ENCODE assay signal across 2 cellular contexts in genomic region chr20:23655551-23656211, GRCh38.
TF ChIP-seq lines count a peak whose summit lies in the region.

No MANE protein-coding gene starts in this region.

TF ChIP-seq in GM12878, 131 proteins besides CTCF, POLR2A, EP300 and RAD21:
- no peak for TF ChIP-seq RUNX3 (IDR thresholded peaks at IDR 0.05; ENCODE audit: low read length)
- peak; percentile 64 for TF ChIP-seq SPI1 (IDR thresholded peaks at IDR 0.05; ENCODE audit: borderline replicate concordance, insufficient read depth, low read depth, low read length)
- TF ChIP-seq EED (IDR thresholded peaks at IDR 0.05; ENCODE audit: low read depth): peak; percentile 37
- TF ChIP-seq JUND (IDR thresholded peaks at IDR 0.05; ENCODE audit: low read depth, low read length): no peak
- no peak for TF ChIP-seq ETV6 (conservative IDR thresholded peaks at IDR 0.05 in 1 of 2, IDR thresholded peaks at IDR 0.05 in 1 of 2; ENCODE audit: borderline replicate concordance in 1 of 2, low read depth in 1 of 2)
- TF ChIP-seq FOXM1 (IDR thresholded peaks at IDR 0.05; ENCODE audit: low read depth, low read length): no peak
- no peak for TF ChIP-seq FOS (IDR thresholded peaks at IDR 0.05; ENCODE audit: borderline replicate concordance, extremely low read depth, insufficient read length)
- no peak for TF ChIP-seq HCFC1 (IDR thresholded peaks at IDR 0.05; ENCODE audit: low read length)
- no peak for TF ChIP-seq PAX8 (IDR thresholded peaks at IDR 0.05)
- TF ChIP-seq YY1 (IDR thresholded peaks at IDR 0.05; ENCODE audit: low read depth, low read length): no peak
- TF ChIP-seq PRDM15 (CRISPR knock-in tag; IDR thresholded peaks at IDR 0.05): no peak
- TF ChIP-seq STAT1 (conservative IDR thresholded peaks at IDR 0.05): no peak
- no peak for TF ChIP-seq SREBF1 (IDR thresholded peaks at IDR 0.05; ENCODE audit: low read length)
- TF ChIP-seq RAD51 (IDR thresholded peaks at IDR 0.05): no peak
- TF ChIP-seq TCF7 (IDR thresholded peaks at IDR 0.05; ENCODE audit: borderline replicate concordance): no peak
- no peak for TF ChIP-seq MYC (IDR thresholded peaks at IDR 0.05; ENCODE audit: insufficient read depth, insufficient read length, insufficient replicate concordance, low read length, severe bottlenecking)
- TF ChIP-seq IKZF2 (IDR thresholded peaks at IDR 0.05): no peak

TF ChIP-seq in HEK293T, 16 proteins besides CTCF, POLR2A, EP300 and RAD21:
- no peak for TF ChIP-seq CTBP1 (IDR thresholded peaks at IDR 0.05; ENCODE audit: borderline replicate concordance)
- no peak for TF ChIP-seq BHLHE40 (IDR thresholded peaks at IDR 0.05; ENCODE audit: borderline replicate concordance)
- TF ChIP-seq, protein P1, sequence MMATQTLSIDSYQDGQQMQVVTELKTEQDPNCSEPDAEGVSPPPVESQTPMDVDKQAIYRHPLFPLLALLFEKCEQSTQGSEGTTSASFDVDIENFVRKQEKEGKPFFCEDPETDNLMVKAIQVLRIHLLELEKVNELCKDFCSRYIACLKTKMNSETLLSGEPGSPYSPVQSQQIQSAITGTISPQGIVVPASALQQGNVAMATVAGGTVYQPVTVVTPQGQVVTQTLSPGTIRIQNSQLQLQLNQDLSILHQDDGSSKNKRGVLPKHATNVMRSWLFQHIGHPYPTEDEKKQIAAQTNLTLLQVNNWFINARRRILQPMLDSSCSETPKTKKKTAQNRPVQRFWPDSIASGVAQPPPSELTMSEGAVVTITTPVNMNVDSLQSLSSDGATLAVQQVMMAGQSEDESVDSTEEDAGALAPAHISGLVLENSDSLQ (IDR thresholded peaks at IDR 0.05): no peak
- TF ChIP-seq FOXA1 (IDR thresholded peaks at IDR 0.05): no peak
- TF ChIP-seq FOXK2 (IDR thresholded peaks at IDR 0.05): no peak
- TF ChIP-seq ELF4 (IDR thresholded peaks at IDR 0.05): no peak
- TF ChIP-seq NFRKB (IDR thresholded peaks at IDR 0.05): no peak
- TF ChIP-seq ARNT (IDR thresholded peaks at IDR 0.05): no peak
- no peak for TF ChIP-seq TARDBP (IDR thresholded peaks at IDR 0.05)
- TF ChIP-seq HDGF (IDR thresholded peaks at IDR 0.05; ENCODE audit: borderline replicate concordance): no peak
- no peak for TF ChIP-seq L3MBTL2 (conservative IDR thresholded peaks at IDR 0.05)
- no peak for TF ChIP-seq SP1 (IDR thresholded peaks at IDR 0.05)
